In the genomic region with DNA sequence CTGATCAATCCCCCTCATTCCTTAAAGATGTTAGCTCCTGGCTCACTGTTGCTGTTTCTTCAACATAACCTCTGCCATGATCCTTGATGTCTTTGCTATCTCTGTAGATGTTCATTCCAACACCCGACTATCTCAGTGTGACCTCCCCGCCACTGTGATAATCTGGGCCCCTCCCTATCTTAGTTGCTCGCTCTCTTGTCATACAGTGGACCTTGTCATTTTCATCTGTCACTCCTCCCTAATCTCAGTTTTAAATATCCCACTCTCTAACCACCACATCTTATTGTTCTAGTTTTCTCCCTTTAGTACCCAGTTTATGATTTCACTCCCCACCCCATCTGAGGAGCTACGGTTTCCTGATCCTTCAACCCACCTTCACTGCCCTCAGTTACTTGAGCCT, we compare ENCODE assay signal across 27 cellular contexts.
"Had no signal": no experiment of that assay in that cellular context is flagged by ENCODE, and none has a peak within 500 bp of the region (broad histone marks: within the 10 kb centered on the region; RNA-seq: fewer than 3 reads in every experiment).

No MANE protein-coding gene starts in this region.

- H3K79me2 ChIP-seq: hepatocyte had no signal

- H3K9me3 Mint-ChIP-seq: mesothelial cell of epicardium; naive B cell; natural killer cell; nephron progenitor cell; neural progenitor cell; stimulated activated memory B cell treated with anti-CD40 and anti-IgM and Interleukin-4, amounts not matched to agents 10 μg/mL and 1 μg/mL and 100 μg/mL, for 72 hours; stimulated activated naive CD8-positive, alpha-beta T cell treated with anti-CD3 and anti-CD28 coated beads, Interleukin-15, amount 100 ng/mL, for 72 hours; type B pancreatic cell had no signal

- DNase-seq: islet precursor cell; lower lobe of right lung; mesendoderm; naive B cell; natural killer cell; nephron progenitor cell; occipital lobe; ovary; posterior cingulate gyrus; right lobe of liver; stimulated activated CD4-positive, alpha-beta T cell treated with anti-CD3 and anti-CD28 coated beads, Interleukin-1b, Interleukin-23, amount 100 ng/mL, for 48 hours; stimulated activated CD4-positive, alpha-beta T cell treated with anti-CD3 and anti-CD28 coated beads, Interleukin-2, amount 100 ng/mL, for 48 hours; stimulated activated CD4-positive, alpha-beta T cell treated with anti-CD3 and anti-CD28 coated beads, Interleukin-4, amount 100 ng/mL, for 4 hours; stimulated activated CD8-positive, alpha-beta memory T cell treated with anti-CD3 and anti-CD28 coated beads, Interleukin-4, amount 100 ng/mL, for 48 hours; stimulated activated naive CD4-positive, alpha-beta T cell treated with Interleukin-2 at 50 U/mL for 16 hours; stimulated activated naive CD8-positive, alpha-beta T cell treated with anti-CD3 and anti-CD28 coated beads, Interleukin-15, amount 100 ng/mL, for 72 hours; substantia nigra; uterus had no signal

- H3K4me3 Mint-ChIP-seq: mesothelial cell of epicardium; naive B cell; natural killer cell; nephron progenitor cell; neural progenitor cell; stimulated activated memory B cell treated with anti-CD40 and anti-IgM and Interleukin-4, amounts not matched to agents 10 μg/mL and 1 μg/mL and 100 μg/mL, for 72 hours; stimulated activated naive CD8-positive, alpha-beta T cell treated with anti-CD3 and anti-CD28 coated beads, Interleukin-15, amount 100 ng/mL, for 72 hours; type B pancreatic cell had no signal

- H2AFZ ChIP-seq: hepatocyte, neural progenitor cell had no signal

- H3K27ac Mint-ChIP-seq: mesothelial cell of epicardium; naive B cell; natural killer cell; nephron progenitor cell; neural progenitor cell; stimulated activated memory B cell treated with anti-CD40 and anti-IgM and Interleukin-4, amounts not matched to agents 10 μg/mL and 1 μg/mL and 100 μg/mL, for 72 hours; stimulated activated naive CD8-positive, alpha-beta T cell treated with anti-CD3 and anti-CD28 coated beads, Interleukin-15, amount 100 ng/mL, for 72 hours; type B pancreatic cell had no signal

- H3K36me3 Mint-ChIP-seq: mesothelial cell of epicardium; naive B cell; natural killer cell; stimulated activated memory B cell treated with anti-CD40 and anti-IgM and Interleukin-4, amounts not matched to agents 10 μg/mL and 1 μg/mL and 100 μg/mL, for 72 hours; type B pancreatic cell had no signal

- H3K9me3 ChIP-seq: lower lobe of right lung, neutrophil, ovary, prostate gland, right lobe of liver, tibial nerve, uterus had no signal

- H3K27ac ChIP-seq: hepatocyte, lower lobe of right lung, neural progenitor cell, ovary, prostate gland, right lobe of liver, tibial nerve, uterus had no signal

- H3K4me1 Mint-ChIP-seq: mesothelial cell of epicardium; naive B cell; natural killer cell; nephron progenitor cell; neural progenitor cell; stimulated activated memory B cell treated with anti-CD40 and anti-IgM and Interleukin-4, amounts not matched to agents 10 μg/mL and 1 μg/mL and 100 μg/mL, for 72 hours; stimulated activated naive CD8-positive, alpha-beta T cell treated with anti-CD3 and anti-CD28 coated beads, Interleukin-15, amount 100 ng/mL, for 72 hours had no signal

- H3K4me3 ChIP-seq: hepatocyte, lower lobe of right lung, neural progenitor cell, ovary, prostate gland, right lobe of liver, smooth muscle cell, tibial nerve, uterus had no signal

- H3K36me3 ChIP-seq: lower lobe of right lung, neural progenitor cell, neutrophil, ovary, prostate gland, right lobe of liver, uterus had no signal

- H3K27me3 Mint-ChIP-seq: naive B cell; stimulated activated memory B cell treated with anti-CD40 and anti-IgM and Interleukin-4, amounts not matched to agents 10 μg/mL and 1 μg/mL and 100 μg/mL, for 72 hours; stimulated activated naive CD8-positive, alpha-beta T cell treated with anti-CD3 and anti-CD28 coated beads, Interleukin-15, amount 100 ng/mL, for 72 hours; type B pancreatic cell had no signal

- H3K4me1 ChIP-seq: neural progenitor cell, prostate gland, uterus had no signal

- ATAC-seq: lower lobe of right lung; natural killer cell; stimulated activated memory B cell treated with anti-CD40 and anti-IgM and Interleukin-4, amounts not matched to agents 10 μg/mL and 1 μg/mL and 100 μg/mL, for 72 hours; stimulated activated naive CD8-positive, alpha-beta T cell treated with anti-CD3 and anti-CD28 coated beads, Interleukin-15, amount 100 ng/mL, for 72 hours had no signal

- H3K4me2 ChIP-seq: hepatocyte, neural progenitor cell, smooth muscle cell had no signal

- H3K9ac ChIP-seq: neural progenitor cell had no signal

- H3K27me3 ChIP-seq: hepatocyte, neural progenitor cell, neutrophil, ovary, right lobe of liver, tibial nerve, uterus had no signal
